ENCODE assay signal across 21 cellular contexts in genomic region chr14:31060253-31060875, GRCh38. TPM values are rescaled to one million over a fixed set of nuclear protein-coding genes. Genes with fewer than 3 reads are reported as not detected.
A peak's percentile ranks its signal among the peaks of the same experiment; 100 is the strongest.
DNase-seq lines count a peak whose midpoint lies in the region; ATAC-seq and TF ChIP-seq lines count a peak whose summit lies in the region.
"Had no signal": no experiment of that assay in that cellular context is flagged by ENCODE, and none has a peak within 500 bp of the region (broad histone marks: within the 10 kb centered on the region; RNA-seq: fewer than 3 reads in every experiment).

No MANE protein-coding gene starts in this region.

- H3K27ac ChIP-seq in right atrium auricular region, result no peak overlapping the region
- no peak overlapping the region for H3K27ac ChIP-seq in left ventricle myocardium inferior (replicated peaks)
- H3K27ac ChIP-seq in endodermal cell (ENCODE audit: low read depth, low read length), result peak overlapping the region; percentile 69
- no peak overlapping the region for H3K27ac ChIP-seq in lower lobe of right lung
- H3K27ac ChIP-seq: SK-N-MC, tibial artery had no signal

- H3K27ac Mint-ChIP-seq in endodermal cell, result peak overlapping the region; percentile 93
- no peak overlapping the region for H3K27ac Mint-ChIP-seq in osteocyte (ENCODE audit: unreplicated experiment)
- H3K27ac Mint-ChIP-seq: activated CD4-positive, alpha-beta T cell treated with anti-CD3 and anti-CD28 coated beads, Interleukin-2, amount 10 ng/mL, durations not matched to agents 7 days and 5 days; activated CD8-positive, alpha-beta memory T cell treated with anti-CD3 and anti-CD28 coated beads, Interleukin-2, amount 10 ng/mL, durations not matched to agents 7 days and 5 days; activated naive CD8-positive, alpha-beta T cell; HFFc6; stimulated activated naive CD8-positive, alpha-beta T cell treated with anti-CD3 and anti-CD28 coated beads, Interleukin-15, amount 100 ng/mL, for 72 hours had no signal

- DNase-seq in right atrium auricular region (ENCODE audit: low spot score), result peak; percentile 26
- DNase-seq in left ventricle myocardium inferior, result no peak
- peak; percentile 85 for DNase-seq in endodermal cell
- no peak for DNase-seq in lower lobe of right lung
- DNase-seq in mesenteric fat pad (ENCODE audit: low spot score), result no peak
- no peak for DNase-seq in osteocyte (ENCODE audit: extremely low spot score, unreplicated experiment)
- no peak for DNase-seq in C1 segment of cervical spinal cord (lab: John Stamatoyannopoulos, UW)
- DNase-seq: activated CD4-positive, alpha-beta T cell treated with anti-CD3 and anti-CD28 coated beads, Interleukin-2, amount 10 ng/mL, durations not matched to agents 7 days and 5 days; activated CD8-positive, alpha-beta memory T cell treated with anti-CD3 and anti-CD28 coated beads, Interleukin-2, amount 10 ng/mL, durations not matched to agents 7 days and 5 days; DMS79; effector memory CD4-positive, alpha-beta T cell; NCI-H1436; occipital lobe; stimulated activated naive CD8-positive, alpha-beta T cell treated with anti-CD3 and anti-CD28 coated beads, Interleukin-15, amount 100 ng/mL, for 72 hours; T-helper 17 cell had no signal

- no peak overlapping the region for H3K4me3 Mint-ChIP-seq in endodermal cell
- no peak overlapping the region for H3K4me3 Mint-ChIP-seq in osteocyte (ENCODE audit: unreplicated experiment)
- H3K4me3 Mint-ChIP-seq: activated CD4-positive, alpha-beta T cell treated with anti-CD3 and anti-CD28 coated beads, Interleukin-2, amount 10 ng/mL, durations not matched to agents 7 days and 5 days; activated CD8-positive, alpha-beta memory T cell treated with anti-CD3 and anti-CD28 coated beads, Interleukin-2, amount 10 ng/mL, durations not matched to agents 7 days and 5 days; activated naive CD8-positive, alpha-beta T cell; HFFc6; stimulated activated naive CD8-positive, alpha-beta T cell treated with anti-CD3 and anti-CD28 coated beads, Interleukin-15, amount 100 ng/mL, for 72 hours; T-helper 17 cell had no signal

- no peaks in the 10 kb centered on the region for H3K27me3 Mint-ChIP-seq in endodermal cell (ENCODE audit: insufficient read depth)
- no peaks in the 10 kb centered on the region for H3K27me3 Mint-ChIP-seq in osteocyte (ENCODE audit: unreplicated experiment)
- H3K27me3 Mint-ChIP-seq: activated CD4-positive, alpha-beta T cell treated with anti-CD3 and anti-CD28 coated beads, Interleukin-2, amount 10 ng/mL, durations not matched to agents 7 days and 5 days; activated CD8-positive, alpha-beta memory T cell treated with anti-CD3 and anti-CD28 coated beads, Interleukin-2, amount 10 ng/mL, durations not matched to agents 7 days and 5 days; activated naive CD8-positive, alpha-beta T cell; stimulated activated naive CD8-positive, alpha-beta T cell treated with anti-CD3 and anti-CD28 coated beads, Interleukin-15, amount 100 ng/mL, for 72 hours; T-helper 17 cell had no signal

- peak; percentile 42 to 56 for ATAC-seq in lower lobe of right lung
- no peak for ATAC-seq in GM21367 (IDR thresholded peaks at IDR 0.05; ENCODE audit: unreplicated experiment)
- ATAC-seq: activated CD8-positive, alpha-beta memory T cell treated with anti-CD3 and anti-CD28 coated beads, Interleukin-2, amount 10 ng/mL, durations not matched to agents 7 days and 5 days; GM12878; stimulated activated naive CD8-positive, alpha-beta T cell treated with anti-CD3 and anti-CD28 coated beads, Interleukin-15, amount 100 ng/mL, for 72 hours; T-helper 17 cell had no signal

- TF ChIP-seq CTCF in right atrium auricular region (IDR thresholded peaks at IDR 0.05) (no peak), left ventricle myocardium inferior (IDR thresholded peaks at IDR 0.05; ENCODE audit: borderline replicate concordance) (no peak), endodermal cell (conservative IDR thresholded peaks at IDR 0.05) (no peak), lower lobe of right lung (IDR thresholded peaks at IDR 0.05) (no peak), osteocyte (IDR thresholded peaks at IDR 0.05) (no peak)

- peaks cover 36% of the 10 kb centered on the region for H3K4me1 Mint-ChIP-seq in endodermal cell
- no peaks in the 10 kb centered on the region for H3K4me1 Mint-ChIP-seq in osteocyte (ENCODE audit: unreplicated experiment)

- intact Hi-C loops in left ventricle myocardium inferior (cut with micrococcal nuclease), result no loop called here
- intact Hi-C loops in lower lobe of right lung (cut with DNase I), result no loop called here

- 26 to 72% methylated on average over 3 to 6 of the region's 6 CpGs for WGBS in endodermal cell (ENCODE audit: insufficient coverage in 1 of 2, insufficient read length in 1 of 2), 2 experiments

- H3K4me3 ChIP-seq in right atrium auricular region, result no peak overlapping the region
- no peak overlapping the region for H3K4me3 ChIP-seq in left ventricle myocardium inferior
- peak overlapping the region; percentile 51 for H3K4me3 ChIP-seq in endodermal cell (ENCODE audit: low read length)
- H3K4me3 ChIP-seq in lower lobe of right lung, result no peak overlapping the region
- H3K4me3 ChIP-seq: GM12878, SK-N-MC, tibial artery had no signal

- no peaks in the 10 kb centered on the region for H3K9me3 Mint-ChIP-seq in endodermal cell
- H3K9me3 Mint-ChIP-seq in osteocyte (ENCODE audit: unreplicated experiment), result no peaks in the 10 kb centered on the region
- H3K9me3 Mint-ChIP-seq: activated CD4-positive, alpha-beta T cell treated with anti-CD3 and anti-CD28 coated beads, Interleukin-2, amount 10 ng/mL, durations not matched to agents 7 days and 5 days; HFFc6; stimulated activated naive CD8-positive, alpha-beta T cell treated with anti-CD3 and anti-CD28 coated beads, Interleukin-15, amount 100 ng/mL, for 72 hours had no signal

- H3K4me1 ChIP-seq in right atrium auricular region, result peaks cover 0 to 7% of the 10 kb centered on the region in 2 donors
- H3K4me1 ChIP-seq in left ventricle myocardium inferior, result peaks cover 5% of the 10 kb centered on the region
- peaks cover 11% of the 10 kb centered on the region for H3K4me1 ChIP-seq in endodermal cell (ENCODE audit: control insufficient read depth, insufficient read depth, low read length)
- H3K4me1 ChIP-seq in lower lobe of right lung, result peaks cover 12% of the 10 kb centered on the region

- peak overlapping the region; percentile 50 for H3K9ac ChIP-seq in endodermal cell (ENCODE audit: extremely low read depth, low read length, poor library complexity, severe bottlenecking)

- H3K27me3 ChIP-seq in right atrium auricular region (no peaks in the 10 kb centered on the region), left ventricle myocardium inferior (ENCODE audit: low read depth) (no peaks in the 10 kb centered on the region), endodermal cell (ENCODE audit: control insufficient read depth, insufficient read depth, low read length, poor library complexity, severe bottlenecking) (no peaks in the 10 kb centered on the region), lower lobe of right lung (ENCODE audit: low read depth) (no peaks in the 10 kb centered on the region)
- H3K27me3 ChIP-seq: tibial artery had no signal

- H3K36me3 Mint-ChIP-seq in endodermal cell (ENCODE audit: low read depth) (peaks cover 1% of the 10 kb centered on the region), osteocyte (ENCODE audit: unreplicated experiment) (no peaks in the 10 kb centered on the region)
- H3K36me3 Mint-ChIP-seq: activated CD8-positive, alpha-beta memory T cell treated with anti-CD3 and anti-CD28 coated beads, Interleukin-2, amount 10 ng/mL, durations not matched to agents 7 days and 5 days had no signal

- no peaks in the 10 kb centered on the region for H3K9me3 ChIP-seq in right atrium auricular region
- H3K9me3 ChIP-seq in left ventricle myocardium inferior (replicated peaks), result no peaks in the 10 kb centered on the region
- no peaks in the 10 kb centered on the region for H3K9me3 ChIP-seq in endodermal cell (ENCODE audit: control insufficient read depth, low read length)
- no peaks in the 10 kb centered on the region for H3K9me3 ChIP-seq in lower lobe of right lung
- H3K9me3 ChIP-seq: tibial artery had no signal

- H3K36me3 ChIP-seq in right atrium auricular region (no peaks in the 10 kb centered on the region), left ventricle myocardium inferior (no peaks in the 10 kb centered on the region), endodermal cell (ENCODE audit: control insufficient read depth, insufficient read depth, low read length) (no peaks in the 10 kb centered on the region), lower lobe of right lung (no peaks in the 10 kb centered on the region)
- H3K36me3 ChIP-seq: tibial artery had no signal

RNA-seq across cellular contexts. Expression of gene STRN3, which starts 34.2 kb away (rescaled TPM):
- total RNA-seq in right atrium auricular region (10 to 100 TPM; 34.2 to 46.8 TPM), left ventricle myocardium inferior (48.7 TPM), endodermal cell (10 to 100 TPM; 56.5 to 58.9 TPM), lower lobe of right lung (32.8 TPM), mesenteric fat pad (42.0 TPM), osteocyte (38.7 and 40.4 TPM in 2 replicates)
- polyA plus RNA-seq in endodermal cell (2013, experiment 1 of 2), result 39.3 TPM
- polyA plus RNA-seq in endodermal cell (2013, experiment 2 of 2), result 36.0 TPM

RNA-seq across cellular contexts. Expression of gene AP4S1, which starts 34.9 kb away (rescaled TPM):
- 10 to 100 TPM in 1 of 2 donors, 1 to 10 TPM in 1; 3.3 to 17.3 TPM for total RNA-seq in right atrium auricular region
- total RNA-seq in left ventricle myocardium inferior, result 8.1 TPM
- total RNA-seq in endodermal cell, result 10 to 100 TPM in 1 of 2 donors, 1 to 10 TPM in 1; 7.6 to 11.1 TPM
- 4.0 TPM for polyA plus RNA-seq in endodermal cell (2013, experiment 1 of 2)
- polyA plus RNA-seq in endodermal cell (2013, experiment 2 of 2), result 5.1 TPM
- 8.6 TPM for total RNA-seq in lower lobe of right lung
- 7.3 TPM for total RNA-seq in mesenteric fat pad
- 5.2 and 6.3 TPM in 2 replicates for total RNA-seq in osteocyte

Comparison
In these comparisons a context has a peak if more than half of its experiments do, and no peak if none do; other contexts are left out.
1. DNase-seq: peak in right atrium auricular region (single experiment) and endodermal cell (single experiment); none in left ventricle myocardium inferior (single experiment), lower lobe of right lung (single experiment), mesenteric fat pad (single experiment), osteocyte (single experiment) and C1 segment of cervical spinal cord (0 of 14).